In the genomic region with DNA sequence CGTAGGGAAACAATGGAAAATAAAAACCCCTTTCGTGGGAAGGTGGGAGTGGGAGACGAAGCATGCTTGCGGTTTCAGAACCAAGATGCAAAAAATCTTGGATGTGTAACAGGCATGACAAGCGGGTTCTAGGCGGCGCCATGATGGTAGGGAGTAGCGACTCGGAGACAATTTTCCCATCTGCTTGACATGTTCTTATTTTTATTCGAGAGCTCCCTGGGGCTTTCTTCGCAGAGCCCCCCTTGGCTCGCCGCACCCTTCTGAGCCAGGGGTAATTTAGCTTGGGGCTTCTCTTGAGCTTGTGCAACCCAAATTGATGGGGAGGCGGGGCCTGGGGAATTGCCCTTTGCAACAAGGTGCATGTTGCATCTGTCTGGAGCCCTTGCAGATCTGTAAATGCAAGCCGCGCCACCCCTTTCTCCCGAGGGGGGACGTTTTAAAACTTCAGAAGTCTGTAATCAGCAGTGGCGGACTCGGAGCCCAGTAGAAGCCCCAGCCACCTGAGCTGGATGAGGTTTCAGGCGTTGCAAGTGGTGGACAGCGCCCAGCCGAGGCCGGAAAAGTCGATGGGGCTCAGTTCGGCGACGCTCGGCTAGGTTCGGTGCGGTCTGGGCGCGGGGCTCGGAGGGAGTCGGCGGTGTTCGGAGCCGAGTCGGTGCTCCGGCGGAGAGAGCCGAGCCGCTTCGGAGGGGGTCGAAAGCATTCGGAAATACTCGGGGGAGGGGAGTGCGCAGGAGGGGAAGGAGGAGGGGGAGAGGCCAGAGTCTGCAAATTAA, we compare ENCODE assay signal across 8 cellular contexts. TPM values are rescaled to one million over a fixed set of nuclear protein-coding genes. Genes with fewer than 3 reads are reported as not detected.
DNase-seq lines count a peak whose midpoint lies in the region; ATAC-seq, FAIRE-seq and TF ChIP-seq lines count a peak whose summit lies in the region.

No MANE protein-coding gene starts in this region.

- peak; percentile 46 to 74 (median 65) for DNase-seq in CD8-positive, alpha-beta T cell
- DNase-seq in NCI-H1092 treated with DMSO at 0.1 percent for 48 hours (lab: John Stamatoyannopoulos, UW) (peak; percentile 94), bronchial epithelial cell (ENCODE audit: low read depth) (peak; percentile 12), sciatic nerve (ENCODE audit: low spot score) (peak; percentile 89), HCEC 1CT (no peak)
- peak; percentile 55 for DNase-seq in activated CD4-positive, CD25-positive, alpha-beta regulatory T cell treated with anti-CD3 and anti-CD28 coated beads, Interleukin-2, amount 50 U/mL, for 72 hours

- POLR2A ChIA-PET in CD8-positive, alpha-beta T cell (lab: Charles Lee), result interaction anchor here (0.7 to 1.5 kb wide), 3 partner anchors 11 to 68 kb away, joined by 3 read pairs; no protein-coding TSS in a partner anchor

- H3K27me3 Mint-ChIP-seq in CD8-positive, alpha-beta T cell (ENCODE audit: low read depth), result peaks cover 45% of the 10 kb centered on the region

- H3K4me1 ChIP-seq in CD8-positive, alpha-beta T cell (ENCODE audit: insufficient read depth, low read length), result peaks cover 43% of the 10 kb centered on the region
- peaks cover 24% of the 10 kb centered on the region for H3K4me1 ChIP-seq in iPS-15b (ENCODE audit: control insufficient read depth, insufficient read depth, low read length)

- H3K27me3 ChIP-seq in CD8-positive, alpha-beta T cell (ENCODE audit: insufficient read depth, low read length), result peaks cover 20% of the 10 kb centered on the region
- H3K27me3 ChIP-seq in bronchial epithelial cell (ENCODE audit: control insufficient read depth, insufficient read depth, low read length), result peaks cover 25% of the 10 kb centered on the region
- H3K27me3 ChIP-seq in iPS-15b (ENCODE audit: control insufficient read depth, insufficient read depth, low read length), result peaks cover 30% of the 10 kb centered on the region

- H3K4me3 Mint-ChIP-seq in CD8-positive, alpha-beta T cell, result peak overlapping the region; percentile 71

- H3K4me1 Mint-ChIP-seq in CD8-positive, alpha-beta T cell (ENCODE audit: low read depth), result peaks cover 38% of the 10 kb centered on the region

- no peaks in the 10 kb centered on the region for H3K36me3 Mint-ChIP-seq in CD8-positive, alpha-beta T cell

- FAIRE-seq in bronchial epithelial cell (lab: Jason Lieb, UNC), result no peak

- ATAC-seq in CD8-positive, alpha-beta T cell, result peak; percentile 71
- ATAC-seq in sciatic nerve (peak; percentile 90), HG02884 (IDR thresholded peaks at IDR 0.05; ENCODE audit: unreplicated experiment) (no peak)

- no peak overlapping the region for H3K27ac ChIP-seq in CD8-positive, alpha-beta T cell (ENCODE audit: low read depth, low read length)

- no peak overlapping the region for H3K9ac ChIP-seq in iPS-15b (ENCODE audit: low read depth, low read length)

- no peaks in the 10 kb centered on the region for H3K36me3 ChIP-seq in CD8-positive, alpha-beta T cell (ENCODE audit: insufficient read depth, low read length)
- H3K36me3 ChIP-seq in bronchial epithelial cell (ENCODE audit: control insufficient read depth, insufficient read depth, low read length), result no peaks in the 10 kb centered on the region
- H3K36me3 ChIP-seq in iPS-15b (ENCODE audit: control insufficient read depth, insufficient read depth, low read length), result no peaks in the 10 kb centered on the region

- H3K9me3 ChIP-seq in CD8-positive, alpha-beta T cell (ENCODE audit: low read length), result no peaks in the 10 kb centered on the region
- no peaks in the 10 kb centered on the region for H3K9me3 ChIP-seq in iPS-15b (ENCODE audit: control insufficient read depth, insufficient read depth, low read length)

- TF ChIP-seq CTCF in CD8-positive, alpha-beta T cell (IDR thresholded peaks at IDR 0.05), result no peak
- TF ChIP-seq CTCF in bronchial epithelial cell (IDR thresholded peaks at IDR 0.05; ENCODE audit: insufficient read depth, low read length, severe bottlenecking), result no peak

- intact Hi-C loops in CD8-positive, alpha-beta T cell (cut with DNase I, micrococcal nuclease), result loop anchor here in 1 of 2 experiments (5.0 kb wide), 2 partner anchors 68 to 1262 kb away; partner anchors contain the start of gene IRX5
- intact Hi-C loops in sciatic nerve (cut with DNase I), result no loop called here

- CTCF ChIA-PET in CD8-positive, alpha-beta T cell (lab: Charles Lee), result interaction anchor here (0.6 kb wide), 1 partner anchor 103 kb away, joined by 3 read pairs; no protein-coding TSS in a partner anchor

- H3K27ac Mint-ChIP-seq in CD8-positive, alpha-beta T cell, result no peak overlapping the region

- H3K4me3 ChIP-seq in CD8-positive, alpha-beta T cell (ENCODE audit: low read depth, low read length), result peak overlapping the region; percentile 42
- H3K4me3 ChIP-seq in bronchial epithelial cell (ENCODE audit: low read depth, low read length) (no peak overlapping the region), iPS-15b (ENCODE audit: low read depth, low read length) (peak overlapping the region; percentile 50)

- no peaks in the 10 kb centered on the region for H3K9me3 Mint-ChIP-seq in CD8-positive, alpha-beta T cell

RNA-seq across cellular contexts. Expression of gene GNAO1, which starts 2.9 kb away (rescaled TPM):
- total RNA-seq in CD8-positive, alpha-beta T cell, result 1 to 10 TPM; 2.3 to 3.6 TPM
- total RNA-seq in bronchial epithelial cell, result under 0.01 TPM in 1 of 2 replicates, not detected in the other
- 7.9 TPM for total RNA-seq in sciatic nerve
